Comparison of ENCODE assay signal across 13 cellular contexts in the genomic region with DNA sequence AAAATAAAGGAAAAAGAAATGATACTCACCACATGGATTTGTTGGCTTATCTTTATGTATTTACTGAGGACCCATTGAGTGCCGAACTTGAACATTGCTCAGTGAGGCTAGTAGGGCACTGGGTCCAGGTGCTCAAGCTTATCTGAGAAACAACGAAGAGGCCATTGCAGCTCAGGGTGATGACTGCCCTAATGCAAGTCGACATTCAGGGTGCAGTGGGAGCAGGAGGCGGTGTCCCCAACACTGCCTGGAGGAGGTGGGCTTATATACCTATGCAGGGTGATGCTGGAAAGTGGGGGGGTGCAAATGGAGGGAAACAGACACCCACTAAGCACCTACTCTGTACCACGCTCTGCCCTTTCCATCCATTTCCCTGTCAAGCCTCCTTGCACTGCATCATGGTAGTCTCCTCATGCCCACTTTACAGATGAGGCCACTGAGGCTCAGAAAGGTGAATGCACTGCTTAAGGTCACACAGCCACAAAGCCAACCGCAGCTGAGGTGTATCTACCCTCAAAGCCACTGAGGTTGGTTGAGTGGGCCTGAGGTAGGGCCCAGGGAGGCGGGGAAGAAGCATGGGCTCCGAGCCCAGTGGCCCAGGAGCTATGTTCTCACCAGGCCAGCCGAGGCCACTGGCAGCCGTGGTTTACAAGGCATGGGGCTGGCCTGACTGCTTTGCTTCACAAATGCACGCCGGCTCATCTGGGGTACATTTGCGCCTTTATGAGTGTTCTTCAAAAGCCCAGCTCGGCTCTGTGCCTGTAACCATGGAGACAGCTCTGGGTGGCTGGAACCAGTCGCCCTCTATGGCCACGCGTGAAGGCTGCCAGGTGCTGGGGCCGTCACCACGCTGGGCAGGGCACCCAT.
DNase-seq lines count a peak whose midpoint lies in the region; ATAC-seq lines count a peak whose summit lies in the region.
"Had no signal": no experiment of that assay in that cellular context is flagged by ENCODE, and none has a peak within 500 bp of the region (broad histone marks: within the 10 kb centered on the region; RNA-seq: fewer than 3 reads in every experiment).

No MANE protein-coding gene starts in this region.

- peak; percentile 78 for DNase-seq in Ammon's horn (ENCODE audit: low spot score)
- DNase-seq in NCI-H128 (lab: John Stamatoyannopoulos, UW; ENCODE audit: unreplicated experiment): peak; percentile 65
- peak; percentile 21 for DNase-seq in cerebellum (ENCODE audit: low spot score)
- DNase-seq in nucleus accumbens (lab: John Stamatoyannopoulos, UW): peak in 45 of 56 donors; percentile 15 to 86 (median 56)
- no peak for DNase-seq in activated CD4-positive, alpha-beta T cell treated with anti-CD3 and anti-CD28 coated beads for 36 hours
- DNase-seq in activated T-cell treated with anti-CD3 and anti-CD28 coated beads for 4 hours: no peak
- DNase-seq: activated B cell treated with CpG ODN at 0.5 μM for 24 hours; activated naive CD4-positive, alpha-beta T cell treated with anti-CD3 and anti-CD28 coated beads for 36 hours; CD8-positive, alpha-beta T cell; left cardiac atrium; PC-9 had no signal

- no peaks in the 10 kb centered on the region for H3K9me3 Mint-ChIP-seq in activated CD4-positive, alpha-beta T cell treated with anti-CD3 and anti-CD28 coated beads for 36 hours (ENCODE audit: low read depth)
- H3K9me3 Mint-ChIP-seq: activated B cell treated with CpG ODN at 0.5 μM for 24 hours; activated naive CD4-positive, alpha-beta T cell treated with anti-CD3 and anti-CD28 coated beads for 36 hours; CD8-positive, alpha-beta T cell had no signal

- H3K27ac Mint-ChIP-seq in activated CD4-positive, alpha-beta T cell treated with anti-CD3 and anti-CD28 coated beads for 36 hours: no peak overlapping the region
- H3K27ac Mint-ChIP-seq: activated B cell treated with CpG ODN at 0.5 μM for 24 hours; activated naive CD4-positive, alpha-beta T cell treated with anti-CD3 and anti-CD28 coated beads for 36 hours; CD8-positive, alpha-beta T cell had no signal

- H3K4me1 Mint-ChIP-seq in activated CD4-positive, alpha-beta T cell treated with anti-CD3 and anti-CD28 coated beads for 36 hours: no peaks in the 10 kb centered on the region
- H3K4me1 Mint-ChIP-seq: activated B cell treated with CpG ODN at 0.5 μM for 24 hours had no signal

- H3K27me3 Mint-ChIP-seq in activated CD4-positive, alpha-beta T cell treated with anti-CD3 and anti-CD28 coated beads for 36 hours: peaks cover 2% of the 10 kb centered on the region

- no peak overlapping the region for H3K4me3 Mint-ChIP-seq in activated CD4-positive, alpha-beta T cell treated with anti-CD3 and anti-CD28 coated beads for 36 hours
- H3K4me3 Mint-ChIP-seq: activated B cell treated with CpG ODN at 0.5 μM for 24 hours; activated naive CD4-positive, alpha-beta T cell treated with anti-CD3 and anti-CD28 coated beads for 36 hours; CD8-positive, alpha-beta T cell had no signal

- CTCF ChIA-PET in activated CD4-positive, alpha-beta T cell treated with anti-CD3 and anti-CD28 coated beads for 36 hours (lab: Charles Lee): no interaction called here

- ATAC-seq in GM21619 (IDR thresholded peaks at IDR 0.05; ENCODE audit: unreplicated experiment): no peak
- no peak for ATAC-seq in activated CD4-positive, alpha-beta T cell treated with anti-CD3 and anti-CD28 coated beads for 36 hours
- no peak for ATAC-seq in GM19035 (IDR thresholded peaks at IDR 0.05; ENCODE audit: unreplicated experiment)
- ATAC-seq: CD8-positive, alpha-beta T cell had no signal

- H3K36me3 Mint-ChIP-seq in activated CD4-positive, alpha-beta T cell treated with anti-CD3 and anti-CD28 coated beads for 36 hours (ENCODE audit: low read depth): no peaks in the 10 kb centered on the region
- H3K36me3 Mint-ChIP-seq: CD8-positive, alpha-beta T cell had no signal

- intact Hi-C loops in activated CD4-positive, alpha-beta T cell treated with anti-CD3 and anti-CD28 coated beads for 36 hours (cut with DNase I, micrococcal nuclease): no loop called here

- POLR2A ChIA-PET in activated CD4-positive, alpha-beta T cell treated with anti-CD3 and anti-CD28 coated beads for 36 hours (lab: Charles Lee): no interaction called here

Comparison
In these comparisons a context has a peak if more than half of its experiments do, and no peak if none do; other contexts are left out.
1. DNase-seq: peak in Ammon's horn (single experiment), NCI-H128 (single experiment), cerebellum (single experiment) and nucleus accumbens (45 of 56); none in activated CD4-positive, alpha-beta T cell treated with anti-CD3 and anti-CD28 coated beads for 36 hours (single experiment) and activated T-cell treated with anti-CD3 and anti-CD28 coated beads for 4 hours (single experiment).